Comparison of ENCODE assay signal across 8 cellular contexts in genomic region chr2:202375006-202375610, GRCh38.
DNase-seq lines count a peak whose midpoint lies in the region; ATAC-seq, FAIRE-seq and TF ChIP-seq lines count a peak whose summit lies in the region.

No MANE protein-coding gene starts in this region.

- peak overlapping the region; percentile 99 for H3K4me3 ChIP-seq in Loucy (ENCODE audit: low read length, poor library complexity, severe bottlenecking)
- H3K4me3 ChIP-seq in choroid plexus epithelial cell (ENCODE audit: low read depth, low read length): peak overlapping the region; percentile 95

- no peak for FAIRE-seq in D721Med (lab: Jason Lieb, UNC)

- TF ChIP-seq CTCF in Loucy (conservative IDR thresholded peaks at IDR 0.05; ENCODE audit: low read length) (no peak), choroid plexus epithelial cell (conservative IDR thresholded peaks at IDR 0.05; ENCODE audit: low read depth, low read length) (peak; percentile 17), D721Med (IDR thresholded peaks at IDR 0.05; ENCODE audit: insufficient read depth, missing control alignments) (no peak)

- H3K9me3 ChIP-seq in Loucy (ENCODE audit: insufficient read depth, low read depth, low read length): no peaks in the 10 kb centered on the region

- H3K79me2 ChIP-seq in Loucy (ENCODE audit: insufficient read depth, low read length): peaks cover 47% of the 10 kb centered on the region

- H3K4me2 ChIP-seq in Loucy (ENCODE audit: low read depth, low read length, poor library complexity, severe bottlenecking): peak overlapping the region; percentile 79

- no peaks in the 10 kb centered on the region for H3K9me2 ChIP-seq in Loucy (replicated peaks; ENCODE audit: low read depth, low read length)

- H3K36me3 ChIP-seq in Loucy (ENCODE audit: insufficient read depth, low read length): no peaks in the 10 kb centered on the region

- peak overlapping the region; percentile 97; the same call in 1 of the 2 replicates for H2AFZ ChIP-seq in Loucy (ENCODE audit: low read length)

- H3F3A ChIP-seq in Loucy (ENCODE audit: low read depth): 0 out of 2 replicates have a peak, but pooled peaks cover 3% of the 10 kb centered on the region

- no peaks in the 10 kb centered on the region for H3K27me3 ChIP-seq in Loucy (ENCODE audit: insufficient read depth, low read length, poor library complexity, severe bottlenecking)

- H4K20me1 ChIP-seq in Loucy (ENCODE audit: insufficient read depth, low read length, poor library complexity, severe bottlenecking): peaks cover 23% of the 10 kb centered on the region

- H3K9ac ChIP-seq in Loucy (ENCODE audit: low read depth, low read length, poor library complexity, severe bottlenecking): peak overlapping the region; percentile 81

- peaks cover 19% of the 10 kb centered on the region for H3K4me1 ChIP-seq in Loucy (ENCODE audit: insufficient read depth, low read length, poor library complexity, severe bottlenecking)

- ATAC-seq in HG02852 (IDR thresholded peaks at IDR 0.05; ENCODE audit: unreplicated experiment): no peak

- DNase-seq in DMS53 treated with DMSO at 0.1 percent for 48 hours (lab: John Stamatoyannopoulos, UW; ENCODE audit: unreplicated experiment): peak; percentile 34
- peak; percentile 43 for DNase-seq in activated CD4-positive, CD25-positive, alpha-beta regulatory T cell treated with anti-CD3 and anti-CD28 coated beads, Interleukin-2, amount 50 U/mL, for 72 hours
- peak; percentile 85 for DNase-seq in choroid plexus epithelial cell (ENCODE audit: low read depth)
- DNase-seq in kidney tubule cell (ENCODE audit: low spot score): peak; percentile 69
- DNase-seq in stimulated activated CD4-positive, alpha-beta T cell treated with anti-CD3 and anti-CD28 coated beads, Interleukin-12 subunit alpha, Interleukin-12 subunit beta, amount 100 ng/mL, for 4 hours: peak; percentile 34
- DNase-seq in D721Med (ENCODE audit: insufficient read length, low spot score): no peak
